22 cellular contexts compared by ENCODE assay signal in genomic region chr7:2373124-2373556, GRCh38. TPM values are rescaled to one million over a fixed set of nuclear protein-coding genes. Genes with fewer than 3 reads are reported as not detected.
DNase-seq lines count a peak whose midpoint lies in the region; ATAC-seq, FAIRE-seq and TF ChIP-seq lines count a peak whose summit lies in the region.
"Had no signal": no experiment of that assay in that cellular context is flagged by ENCODE, and none has a peak within 500 bp of the region (broad histone marks: within the 10 kb centered on the region; RNA-seq: fewer than 3 reads in every experiment).

No MANE protein-coding gene starts in this region.

- no peak for TF ChIP-seq EP300 in GM12878 (IDR thresholded peaks at IDR 0.05; ENCODE audit: borderline replicate concordance in 1 of 2, control insufficient read depth in 1 of 2, low read depth in 2 of 2, low read length in 2 of 2)

- H3K4me3 ChIP-seq in GM12878 (no peak overlapping the region), lower lobe of right lung (no peak overlapping the region)
- H3K4me3 ChIP-seq: Peyer's patch, vagina had no signal

- H3K27me3 ChIP-seq in GM12878 (replicated peaks in 1 of 2; ENCODE audit: control insufficient read depth in 2 of 2, insufficient read depth in 2 of 2, low read length in 1 of 2) (no peaks in the 10 kb centered on the region), lower lobe of right lung (ENCODE audit: low read depth) (no peaks in the 10 kb centered on the region)
- H3K27me3 ChIP-seq: Peyer's patch, vagina had no signal

- H3K27ac ChIP-seq in GM12878 (ENCODE audit: control insufficient read depth, insufficient read depth), result no peak overlapping the region
- H3K27ac ChIP-seq in lower lobe of right lung, result no peak overlapping the region
- H3K27ac ChIP-seq: Peyer's patch, vagina, WERI-Rb-1 had no signal

- peaks cover 60 to 61% of the 10 kb centered on the region in 2 experiments for H3K36me3 ChIP-seq in GM12878 (ENCODE audit: control insufficient read depth in 2 of 2, insufficient read depth in 2 of 2, low read length in 1 of 2)
- H3K36me3 ChIP-seq in lower lobe of right lung, result peaks cover 92% of the 10 kb centered on the region

- no peak overlapping the region for H2AFZ ChIP-seq in GM12878 (ENCODE audit: control insufficient read depth, low read depth, low read length)

- peak; percentile 14 to 39 for ATAC-seq in left cardiac atrium
- ATAC-seq in Right ventricle myocardium inferior, result no peak
- peak; percentile 26; the same call in 2 of the 3 replicates for ATAC-seq in GM12878
- ATAC-seq in lower lobe of right lung, result peak; percentile 9 to 18
- ATAC-seq in HG02678 (IDR thresholded peaks at IDR 0.05; ENCODE audit: unreplicated experiment), result no peak
- ATAC-seq: effector memory CD8-positive, alpha-beta T cell had no signal

- no peak overlapping the region for H3K4me2 ChIP-seq in GM12878 (ENCODE audit: control insufficient read depth, insufficient read depth)

- H4K20me1 ChIP-seq in GM12878 (ENCODE audit: control insufficient read depth, insufficient read depth), result peaks cover 2% of the 10 kb centered on the region

- SMC1A ChIA-PET in GM12878 (lab: Charles Lee; ENCODE audit: uncharacterized antibody, unreplicated experiment), result no interaction called here

- WGBS in GM12878 (ENCODE audit: insufficient coverage, insufficient replicate concordance, low lambda C conversion rate, missing lambda C conversion rate), result 96% methylated on average over 14 of the region's 14 CpGs

- POLR2A ChIA-PET in GM12878 (lab: Charles Lee), result interaction anchor here (0.5 kb wide), 1 partner anchor 37 kb away, joined by 8 read pairs; no protein-coding TSS in a partner anchor

- DNase-seq in left cardiac atrium, result no peak
- no peak for DNase-seq in Right ventricle myocardium inferior (ENCODE audit: missing footprints)
- DNase-seq in GM12878 (ENCODE audit: low read depth, low spot score), result no peak
- no peak for DNase-seq in lower lobe of right lung
- DNase-seq in activated effector memory CD4-positive, alpha-beta T cell treated with Interleukin-2 at 50 U/mL for 16 hours, result no peak
- no peak for DNase-seq in OCI-M2 (lab: John Stamatoyannopoulos, UW; ENCODE audit: unreplicated experiment)
- no peak for DNase-seq in NCI-H1048 (lab: John Stamatoyannopoulos, UW)
- DNase-seq: activated CD4-positive, alpha-beta memory T cell treated with anti-CD3 and anti-CD28 coated beads, Interleukin-2, amount 10 ng/mL, durations not matched to agents 7 days and 5 days; activated T-cell treated with anti-CD3 and anti-CD28 coated beads, Interleukin-2, amount 50 U/mL, for 48 hours; Calu3; central memory CD4-positive, alpha-beta T cell; effector memory CD8-positive, alpha-beta T cell; MM.1S; naive B cell; NCI-H1930; NCI-H524; Peyer's patch; stimulated activated naive CD4-positive, alpha-beta T cell; SW 1271; WERI-Rb-1 had no signal

- TF ChIP-seq RAD21 in GM12878 (IDR thresholded peaks at IDR 0.05; ENCODE audit: insufficient read depth, low read depth, low read length), result no peak

- RAD21 ChIA-PET in GM12878 (lab: Charles Lee; ENCODE audit: unreplicated experiment), result no interaction called here

- H3K9ac ChIP-seq in GM12878 (ENCODE audit: control insufficient read depth, insufficient read depth, low read length), result no peak overlapping the region

- H3K9me3 ChIP-seq in GM12878 (replicated peaks; ENCODE audit: control insufficient read depth, insufficient read depth, low read length) (no peaks in the 10 kb centered on the region), lower lobe of right lung (no peaks in the 10 kb centered on the region)
- H3K9me3 ChIP-seq: Peyer's patch, vagina had no signal

- no peaks in the 10 kb centered on the region for H3K79me2 ChIP-seq in GM12878 (ENCODE audit: control insufficient read depth, insufficient read depth, low read length)

- intact Hi-C loops in left cardiac atrium (cut with DNase I), result no loop called here
- intact Hi-C loops in Right ventricle myocardium inferior (cut with DNase I), result no loop called here
- intact Hi-C loops in GM12878 (cut with micrococcal nuclease; ENCODE audit: unreplicated experiment), result no loop called here
- intact Hi-C loops in lower lobe of right lung (cut with DNase I), result no loop called here

- no peaks in the 10 kb centered on the region for H3K4me1 ChIP-seq in GM12878 (ENCODE audit: control insufficient read depth, insufficient read depth, low read length)
- no peaks in the 10 kb centered on the region for H3K4me1 ChIP-seq in lower lobe of right lung
- H3K4me1 ChIP-seq: Peyer's patch, vagina had no signal

- TF ChIP-seq POLR2A in GM12878 (IDR thresholded peaks at IDR 0.05; ENCODE audit: low read depth, low read length), result no peak

- BruUV-seq in GM12878 (replicated peaks; lab: Mats Ljungman, UMichigan), result no TSS peak

- TF ChIP-seq CTCF in GM12878 (IDR thresholded peaks at IDR 0.05 in 2 of 3, conservative IDR thresholded peaks at IDR 0.05 in 1 of 3; ENCODE audit: control insufficient read depth in 2 of 3, extremely low read depth in 1 of 3, insufficient read depth in 1 of 3, low read depth in 3 of 3, low read length in 3 of 3) (no peak), lower lobe of right lung (IDR thresholded peaks at IDR 0.05) (no peak)

- CTCF ChIA-PET in GM12878 (lab: Yijun Ruan, JAX), result interaction anchor here (1.4 kb wide), 1 partner anchor 9 kb away, joined by 4 read pairs; no protein-coding TSS in a partner anchor

- in situ Hi-C loops in GM12878 (cut with MboI), result no loop called here

- FAIRE-seq in GM12878 (lab: Jason Lieb, UNC), result no peak

RNA-seq across cellular contexts. Expression of gene EIF3B, which starts 18.5 kb away (rescaled TPM):
- total RNA-seq in left cardiac atrium (10 to 100 TPM; 59.6 to 96.1 TPM), Right ventricle myocardium inferior (68.1 TPM), GM12878 (2014; rRNA removed) (154 and 166 TPM in 2 replicates), GM12878 (2014; rRNA removed; fragmentation: Illumina TruSeq; extraction: Trizol) (197 and 221 TPM in 2 replicates), GM12878 (2021) (232 and 251 TPM in 2 replicates), lower lobe of right lung (89.5 TPM)
- 276 and 290 TPM in 2 replicates for total RNA-seq in GM12878 (2013; cell fraction: nucleolus; rRNA removed)
- 108 TPM for polyA plus RNA-seq in GM12878 (2011; ENCODE audit: low read depth)
- polyA plus RNA-seq in GM12878 (2011; rRNA removed) (138 and 140 TPM in 2 replicates), GM12878 (2014; fragmentation: Illumina TruSeq; extraction: Trizol) (275 and 289 TPM in 2 replicates), GM12878 (2014; fragmentation: Nextera tagmentation; extraction: Ambion mirVana) (10 to 100 TPM; 17.6 to 52.4 TPM), GM12878 (2014; rRNA removed) (167 and 173 TPM in 2 replicates), GM12878 (2016; fragmentation: Nextera tagmentation; extraction: Ambion mirVana) (100 to 1,000 TPM in 1 of 2 experiments, 10 to 100 TPM in 1; 36.9 to 126 TPM)
- 110 and 132 TPM in 2 replicates for polyA plus RNA-seq in GM12878 (2011; cell fraction: cytosol; rRNA removed)
- 251 and 346 TPM in 2 replicates for polyA plus RNA-seq in GM12878 (2011; cell fraction: nucleus; rRNA removed)
- polyA plus RNA-seq in GM12878 (2012), result 135 and 193 TPM in 2 replicates
- polyA minus RNA-seq in GM12878 (2011; rRNA and poly(A)+ RNA removed), result 127 and 134 TPM in 2 replicates
- polyA minus RNA-seq in GM12878 (2011; cell fraction: cytosol; rRNA and poly(A)+ RNA removed), result 52.5 and 58.8 TPM in 2 replicates
- polyA minus RNA-seq in GM12878 (2011; cell fraction: nucleus; rRNA and poly(A)+ RNA removed), result 59.1 and 78.1 TPM in 2 replicates

RNA-seq across cellular contexts. Expression of gene CHST12, which starts 30.3 kb away (rescaled TPM):
- 10 to 100 TPM; 18.4 to 19.8 TPM for total RNA-seq in left cardiac atrium
- total RNA-seq in Right ventricle myocardium inferior, result 13.5 TPM
- 24.3 and 24.9 TPM in 2 replicates for total RNA-seq in GM12878 (2013; cell fraction: nucleolus; rRNA removed)
- total RNA-seq in GM12878 (2014; rRNA removed), result 2.0 and 2.4 TPM in 2 replicates
- 0.78 and 1.1 TPM in 2 replicates for total RNA-seq in GM12878 (2014; rRNA removed; fragmentation: Illumina TruSeq; extraction: Trizol)
- total RNA-seq in GM12878 (2021), result 6.9 and 8.4 TPM in 2 replicates
- 4.6 TPM for polyA plus RNA-seq in GM12878 (2011; ENCODE audit: low read depth)
- 5.9 and 14.2 TPM in 2 replicates for polyA plus RNA-seq in GM12878 (2011; rRNA removed)
- polyA plus RNA-seq in GM12878 (2011; cell fraction: cytosol; rRNA removed), result 25.5 and 35.2 TPM in 2 replicates
- 18.3 and 23.4 TPM in 2 replicates for polyA plus RNA-seq in GM12878 (2011; cell fraction: nucleus; rRNA removed)
- 12.2 and 14.0 TPM in 2 replicates for polyA plus RNA-seq in GM12878 (2012)
- 0.19 and 0.43 TPM in 2 replicates for polyA plus RNA-seq in GM12878 (2014; fragmentation: Illumina TruSeq; extraction: Trizol)
- under 1 TPM; 0.05 to 0.33 TPM for polyA plus RNA-seq in GM12878 (2014; fragmentation: Nextera tagmentation; extraction: Ambion mirVana)
- 4.2 and 6.0 TPM in 2 replicates for polyA plus RNA-seq in GM12878 (2014; rRNA removed)
- polyA plus RNA-seq in GM12878 (2016; fragmentation: Nextera tagmentation; extraction: Ambion mirVana), result 10 to 100 TPM; 11.8 TPM
- polyA minus RNA-seq in GM12878 (2011; rRNA and poly(A)+ RNA removed), result 9.7 and 19.3 TPM in 2 replicates
- 12.7 and 14.5 TPM in 2 replicates for polyA minus RNA-seq in GM12878 (2011; cell fraction: cytosol; rRNA and poly(A)+ RNA removed)
- 3.3 and 7.9 TPM in 2 replicates for polyA minus RNA-seq in GM12878 (2011; cell fraction: nucleus; rRNA and poly(A)+ RNA removed)
- total RNA-seq in lower lobe of right lung, result 29.2 TPM

RNA-seq across cellular contexts. Expression of gene SNX8, which starts 58.9 kb away (rescaled TPM):
- total RNA-seq in left cardiac atrium (10 to 100 TPM; 31.3 to 38.5 TPM), Right ventricle myocardium inferior (18.8 TPM), GM12878 (2014; rRNA removed) (40.5 and 42.2 TPM in 2 replicates), GM12878 (2014; rRNA removed; fragmentation: Illumina TruSeq; extraction: Trizol) (46.5 and 51.6 TPM in 2 replicates), GM12878 (2021) (150 and 156 TPM in 2 replicates), lower lobe of right lung (43.1 TPM)
- 69.7 and 75.0 TPM in 2 replicates for total RNA-seq in GM12878 (2013; cell fraction: nucleolus; rRNA removed)
- 12.4 TPM for polyA plus RNA-seq in GM12878 (2011; ENCODE audit: low read depth)
- polyA plus RNA-seq in GM12878 (2011; rRNA removed) (92.1 and 210 TPM in 2 replicates), GM12878 (2014; fragmentation: Illumina TruSeq; extraction: Trizol) (19.4 and 79.8 TPM in 2 replicates), GM12878 (2014; fragmentation: Nextera tagmentation; extraction: Ambion mirVana) (10 to 100 TPM in 1 of 2 experiments, 1 to 10 TPM in 1; 6.4 to 21.5 TPM), GM12878 (2014; rRNA removed) (115 and 118 TPM in 2 replicates), GM12878 (2016; fragmentation: Nextera tagmentation; extraction: Ambion mirVana) (100 to 1,000 TPM; 118 to 133 TPM)
- polyA plus RNA-seq in GM12878 (2011; cell fraction: cytosol; rRNA removed), result 146 and 248 TPM in 2 replicates
- polyA plus RNA-seq in GM12878 (2011; cell fraction: nucleus; rRNA removed), result 220 and 232 TPM in 2 replicates
- 101 and 127 TPM in 2 replicates for polyA plus RNA-seq in GM12878 (2012)
- polyA minus RNA-seq in GM12878 (2011; rRNA and poly(A)+ RNA removed), result 199 and 253 TPM in 2 replicates
- polyA minus RNA-seq in GM12878 (2011; cell fraction: cytosol; rRNA and poly(A)+ RNA removed), result 69.8 and 71.0 TPM in 2 replicates
- 31.3 and 40.8 TPM in 2 replicates for polyA minus RNA-seq in GM12878 (2011; cell fraction: nucleus; rRNA and poly(A)+ RNA removed)

Comparison
In these comparisons a context has a peak if more than half of its experiments do, and no peak if none do; other contexts are left out.
1. ATAC-seq: peak in left cardiac atrium (2 of 2), GM12878 (single experiment) and lower lobe of right lung (2 of 2); none in Right ventricle myocardium inferior (single experiment) and HG02678 (single experiment).